Comparison of ENCODE assay signal across 13 cellular contexts in the genomic region with DNA sequence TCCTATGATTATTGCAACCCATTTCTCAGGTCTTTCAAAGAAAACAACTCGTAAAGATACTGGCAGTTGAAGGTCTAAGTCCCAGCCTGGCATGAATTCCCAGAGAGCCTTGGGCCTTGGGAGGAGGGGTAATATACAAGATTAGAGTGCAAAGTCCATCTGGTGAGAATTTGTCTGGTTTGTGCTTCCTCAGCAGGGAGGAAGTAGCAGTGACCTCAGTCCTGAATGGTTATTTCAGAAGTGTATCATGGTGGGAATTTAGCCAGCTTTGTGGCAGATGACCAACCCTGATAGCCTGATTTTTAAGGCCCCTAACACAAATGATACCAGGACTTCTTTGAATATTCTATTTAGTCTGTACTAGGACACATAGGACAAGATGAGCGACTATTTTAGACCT.
DNase-seq lines count a peak whose midpoint lies in the region; ATAC-seq, FAIRE-seq and TF ChIP-seq lines count a peak whose summit lies in the region.
"Had no signal": no experiment of that assay in that cellular context is flagged by ENCODE, and none has a peak within 500 bp of the region (broad histone marks: within the 10 kb centered on the region; RNA-seq: fewer than 3 reads in every experiment).

No MANE protein-coding gene starts in this region.

- no peaks in the 10 kb centered on the region for H4K20me1 ChIP-seq in endothelial cell of umbilical vein (replicated peaks; ENCODE audit: control insufficient read depth, extremely low read depth, insufficient read depth, low read length)

- TF ChIP-seq POLR2A in endothelial cell of umbilical vein (IDR thresholded peaks at IDR 0.05; ENCODE audit: low read depth, low read length): no peak

- H3K27me3 ChIP-seq in endothelial cell of umbilical vein (ENCODE audit: control insufficient read depth in 2 of 2, insufficient read depth in 2 of 2, low read length in 2 of 2): peaks cover 0 to 1% of the 10 kb centered on the region in 2 experiments
- H3K27me3 ChIP-seq: vagina had no signal

- H2AFZ ChIP-seq in endothelial cell of umbilical vein (ENCODE audit: low read depth, low read length): no peak overlapping the region

- peaks cover 14% of the 10 kb centered on the region for H3K4me1 ChIP-seq in endothelial cell of umbilical vein (ENCODE audit: control insufficient read depth, extremely low read depth, insufficient read depth, low read length)

- dilution Hi-C loops in endothelial cell of umbilical vein (cut with MboI; ENCODE audit: extremely low pct_ligation_motif_present, low sequenced_read_pairs): no loop called here

- no peak overlapping the region for H3K4me3 ChIP-seq in endothelial cell of umbilical vein (replicated peaks in 1 of 3; ENCODE audit: insufficient read depth in 1 of 3, low read depth in 1 of 3, low read length in 3 of 3)
- H3K4me3 ChIP-seq: vagina had no signal

- H3K79me2 ChIP-seq in endothelial cell of umbilical vein (ENCODE audit: control insufficient read depth, insufficient read depth, low read length): no peaks in the 10 kb centered on the region

- no peak overlapping the region for H3K27ac ChIP-seq in endothelial cell of umbilical vein (ENCODE audit: insufficient read depth, low read depth, low read length)

- no peak for TF ChIP-seq CTCF in endothelial cell of umbilical vein (IDR thresholded peaks at IDR 0.05; ENCODE audit: extremely low read depth in 1 of 2, insufficient read depth in 1 of 2, low read depth in 1 of 2, low read length in 2 of 2)
- TF ChIP-seq CTCF in osteocyte (IDR thresholded peaks at IDR 0.05): no peak

- peaks cover 1% of the 10 kb centered on the region for H3K36me3 Mint-ChIP-seq in osteocyte (ENCODE audit: unreplicated experiment)
- H3K36me3 Mint-ChIP-seq: activated naive CD4-positive, alpha-beta T cell treated with anti-CD3 and anti-CD28 coated beads, Interleukin-2, amount 10 ng/mL, durations not matched to agents 7 days and 5 days; memory B cell had no signal

- CTCF ChIA-PET in endothelial cell of umbilical vein (lab: Charles Lee): no interaction called here

- no peaks in the 10 kb centered on the region for H3K27me3 Mint-ChIP-seq in osteocyte (ENCODE audit: unreplicated experiment)
- H3K27me3 Mint-ChIP-seq: activated CD4-positive, alpha-beta T cell treated with anti-CD3 and anti-CD28 coated beads for 36 hours; activated naive CD4-positive, alpha-beta T cell treated with anti-CD3 and anti-CD28 coated beads, Interleukin-2, amount 10 ng/mL, durations not matched to agents 7 days and 5 days; memory B cell had no signal

- BruUV-seq in endothelial cell of umbilical vein (replicated peaks; lab: Mats Ljungman, UMichigan): no TSS peak

- H3K4me1 Mint-ChIP-seq in osteocyte (ENCODE audit: unreplicated experiment): peaks cover 64% of the 10 kb centered on the region
- H3K4me1 Mint-ChIP-seq: memory B cell had no signal

- intact Hi-C loops in endothelial cell of umbilical vein (cut with micrococcal nuclease): no loop called here

- no peaks in the 10 kb centered on the region for H3K36me3 ChIP-seq in endothelial cell of umbilical vein (ENCODE audit: control insufficient read depth in 2 of 2, extremely low read depth in 1 of 2, insufficient read depth in 2 of 2, low read length in 2 of 2)
- H3K36me3 ChIP-seq: vagina had no signal

- no peaks in the 10 kb centered on the region for H3K9me1 ChIP-seq in endothelial cell of umbilical vein (replicated peaks; ENCODE audit: control insufficient read depth, extremely low read depth, insufficient read depth, low read length)

- H3K4me2 ChIP-seq in endothelial cell of umbilical vein (ENCODE audit: insufficient read depth, low read length): no peak overlapping the region

- peak overlapping the region; percentile 12 for H3K27ac Mint-ChIP-seq in osteocyte (ENCODE audit: unreplicated experiment)
- H3K27ac Mint-ChIP-seq: activated CD4-positive, alpha-beta T cell treated with anti-CD3 and anti-CD28 coated beads for 36 hours; activated naive CD4-positive, alpha-beta T cell treated with anti-CD3 and anti-CD28 coated beads, Interleukin-2, amount 10 ng/mL, durations not matched to agents 7 days and 5 days; memory B cell had no signal

- H3K4me3 Mint-ChIP-seq in osteocyte (ENCODE audit: unreplicated experiment): no peak overlapping the region
- H3K4me3 Mint-ChIP-seq: activated CD4-positive, alpha-beta T cell treated with anti-CD3 and anti-CD28 coated beads for 36 hours; activated naive CD4-positive, alpha-beta T cell treated with anti-CD3 and anti-CD28 coated beads, Interleukin-2, amount 10 ng/mL, durations not matched to agents 7 days and 5 days; memory B cell had no signal

- DNase-seq in HCEC 1CT (peak; percentile 30), NOMO-1 (lab: John Stamatoyannopoulos, UW; ENCODE audit: unreplicated experiment in 2 of 2) (peak; percentile 37 to 67), endothelial cell of umbilical vein (ENCODE audit: low read depth, low spot score) (no peak), osteocyte (ENCODE audit: extremely low spot score, unreplicated experiment) (no peak), NCI-H446 (lab: John Stamatoyannopoulos, UW) (no peak), NCI-H1048 (lab: John Stamatoyannopoulos, UW) (no peak)
- DNase-seq: activated CD4-positive, alpha-beta T cell treated with anti-CD3 and anti-CD28 coated beads for 36 hours; activated naive CD4-positive, alpha-beta T cell treated with anti-CD3 and anti-CD28 coated beads, Interleukin-2, amount 10 ng/mL, durations not matched to agents 7 days and 5 days had no signal

- no peak for FAIRE-seq in endothelial cell of umbilical vein (lab: Jason Lieb, UNC)
- FAIRE-seq: colon had no signal

- no peak for ATAC-seq in GM18868 (IDR thresholded peaks at IDR 0.05; ENCODE audit: unreplicated experiment)
- ATAC-seq in GM21528 (IDR thresholded peaks at IDR 0.05; ENCODE audit: low FRiP score, unreplicated experiment): no peak
- ATAC-seq: activated CD4-positive, alpha-beta T cell treated with anti-CD3 and anti-CD28 coated beads for 36 hours had no signal

- H3K9me3 Mint-ChIP-seq in osteocyte (ENCODE audit: unreplicated experiment): no peaks in the 10 kb centered on the region
- H3K9me3 Mint-ChIP-seq: activated naive CD4-positive, alpha-beta T cell treated with anti-CD3 and anti-CD28 coated beads, Interleukin-2, amount 10 ng/mL, durations not matched to agents 7 days and 5 days; memory B cell had no signal

- POLR2A ChIA-PET in endothelial cell of umbilical vein (lab: Charles Lee): no interaction called here

- H3K9ac ChIP-seq in endothelial cell of umbilical vein (replicated peaks; ENCODE audit: extremely low read depth, insufficient read depth, low read length): no peak overlapping the region

- no peaks in the 10 kb centered on the region for H3K9me3 ChIP-seq in endothelial cell of umbilical vein (replicated peaks; ENCODE audit: control insufficient read depth, insufficient read depth, low read length)
- H3K9me3 ChIP-seq: vagina had no signal

TF ChIP-seq in endothelial cell of umbilical vein, 7 proteins besides CTCF, POLR2A, EP300 and RAD21:
- peak; percentile 77 for TF ChIP-seq GATA2 (IDR thresholded peaks at IDR 0.05; ENCODE audit: insufficient read depth, insufficient read length, low read depth, low read length)
- TF ChIP-seq JUN (IDR thresholded peaks at IDR 0.05; ENCODE audit: borderline replicate concordance, insufficient read depth, insufficient read length, low read depth): no peak

Comparison
In these comparisons a context has a peak if more than half of its experiments do, and no peak if none do; other contexts are left out.
1. DNase-seq: peak in HCEC 1CT (single experiment) and NOMO-1 (2 of 2); none in endothelial cell of umbilical vein (single experiment), osteocyte (single experiment), NCI-H446 (0 of 2) and NCI-H1048 (single experiment).